In genomic region chr5:158286827-158287226, GRCh38 we compare ENCODE assay signal across 22 cellular contexts.
"Had no signal": no experiment of that assay in that cellular context is flagged by ENCODE, and none has a peak within 500 bp of the region (broad histone marks: within the 10 kb centered on the region; RNA-seq: fewer than 3 reads in every experiment).

No MANE protein-coding gene starts in this region.

- H3K4me1 ChIP-seq: gastrocnemius medialis, left ventricle myocardium inferior, uterus had no signal

- ATAC-seq: activated CD8-positive, alpha-beta memory T cell treated with anti-CD3 and anti-CD28 coated beads, Interleukin-2, amount 10 ng/mL, durations not matched to agents 7 days and 5 days; activated CD8-positive, alpha-beta T cell treated with anti-CD3 and anti-CD28 coated beads, Interleukin-2, amount 10 ng/mL, durations not matched to agents 7 days and 5 days; gastrocnemius medialis; natural killer cell treated with Interleukin-12 subunit alpha and Interleukin-12 subunit beta and Interleukin-15 and Interleukin-18, amount 100 ng/mL, for 72 hours had no signal

- H3K9me3 ChIP-seq: gastrocnemius medialis, left ventricle myocardium inferior, thoracic aorta, uterus had no signal

- H3K4me3 ChIP-seq: coronary artery, dorsolateral prefrontal cortex, gastrocnemius medialis, left ventricle myocardium inferior, lung, uterus had no signal

- H3K36me3 ChIP-seq: gastrocnemius medialis, left ventricle myocardium inferior, thoracic aorta, uterus had no signal

- H3K27me3 ChIP-seq: gastrocnemius medialis, uterus had no signal

- H3K27ac ChIP-seq: coronary artery, dorsolateral prefrontal cortex, gastrocnemius medialis, uterus had no signal

- DNase-seq: activated B cell treated with CpG ODN at 0.5 μM for 24 hours; activated CD8-positive, alpha-beta memory T cell treated with anti-CD3 and anti-CD28 coated beads, Interleukin-2, amount 10 ng/mL, durations not matched to agents 7 days and 5 days; activated CD8-positive, alpha-beta T cell treated with anti-CD3 and anti-CD28 coated beads, Interleukin-2, amount 10 ng/mL, durations not matched to agents 7 days and 5 days; activated effector memory CD4-positive, alpha-beta T cell treated with Interleukin-2 at 50 U/mL for 16 hours; activated naive CD4-positive, alpha-beta T cell treated with Interleukin-2 at 50 U/mL for 16 hours; anterior cingulate cortex; dorsolateral prefrontal cortex; effector memory CD4-positive, alpha-beta T cell; gastrocnemius medialis; glutamatergic neuron; islet precursor cell; left ventricle myocardium inferior; mesendoderm; right cardiac atrium; stimulated activated naive CD4-positive, alpha-beta T cell treated with Interleukin-2 at 50 U/mL for 16 hours; T-helper 2 cell; trophoblast cell; uterus had no signal
